ENCODE assay signal across 1 cellular context in genomic region chr11:69658606-69659450, GRCh38.
A peak's percentile ranks its signal among the peaks of the same experiment; 100 is the strongest.
TF ChIP-seq lines count a peak whose summit lies in the region.

No MANE protein-coding gene starts in this region.

TF ChIP-seq in GM12878, 131 proteins besides CTCF, POLR2A, EP300 and RAD21:
- peak; percentile 48; the same call in 1 of the 2 replicates for TF ChIP-seq ZBTB40 (IDR thresholded peaks at IDR 0.05; ENCODE audit: borderline replicate concordance)
- TF ChIP-seq SP1 (IDR thresholded peaks at IDR 0.05; ENCODE audit: low read depth, low read length), result no peak
- no peak for TF ChIP-seq GABPA (IDR thresholded peaks at IDR 0.05; ENCODE audit: low read depth)
- no peak for TF ChIP-seq NFIC (IDR thresholded peaks at IDR 0.05; ENCODE audit: low read depth, low read length)
- no peak for TF ChIP-seq EGR1 (IDR thresholded peaks at IDR 0.05; ENCODE audit: borderline replicate concordance in 1 of 2, low read depth in 2 of 2, low read length in 2 of 2)
- no peak for TF ChIP-seq SUPT20H (IDR thresholded peaks at IDR 0.05; ENCODE audit: borderline replicate concordance, control insufficient read depth, low read depth, low read length)
- TF ChIP-seq HSF1 (IDR thresholded peaks at IDR 0.05; ENCODE audit: low read depth, low read length), result no peak
